In the genomic region with DNA sequence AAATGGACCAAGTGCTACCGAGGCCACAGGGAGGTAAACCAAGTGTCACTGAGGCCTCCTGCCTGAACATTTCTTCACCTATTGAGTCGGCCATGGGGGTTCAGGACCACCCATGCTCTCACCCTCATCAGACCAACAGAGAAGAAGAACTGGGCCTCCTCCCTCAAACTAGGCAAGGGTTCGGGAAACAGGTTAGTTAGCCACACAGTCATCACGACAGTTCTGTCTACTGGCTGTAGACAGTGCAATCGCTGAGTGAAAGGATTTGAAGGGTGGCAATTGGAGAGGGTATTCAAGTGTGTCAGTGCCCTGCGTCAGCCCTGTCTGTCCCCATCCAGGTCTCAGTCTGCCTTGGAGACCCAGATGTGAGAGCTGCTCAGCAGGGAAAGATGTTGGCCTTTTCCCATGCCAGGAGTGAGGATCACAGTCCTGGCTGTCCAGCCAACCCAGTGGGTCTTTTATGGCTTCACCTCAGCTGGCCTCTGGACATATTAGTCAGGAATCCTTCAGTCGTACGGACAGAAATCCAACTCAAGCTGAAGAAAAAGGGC, we compare ENCODE assay signal across 18 cellular contexts. TPM values are rescaled to one million over a fixed set of nuclear protein-coding genes. Genes with fewer than 3 reads are reported as not detected.
"Had no signal": no experiment of that assay in that cellular context is flagged by ENCODE, and none has a peak within 500 bp of the region (broad histone marks: within the 10 kb centered on the region; RNA-seq: fewer than 3 reads in every experiment).

No MANE protein-coding gene starts in this region.

- H3K27ac ChIP-seq: dorsolateral prefrontal cortex, foreskin keratinocyte, ovary had no signal

- H3K36me3 ChIP-seq: ovary had no signal

- H3K4me1 ChIP-seq: foreskin keratinocyte had no signal

- H3K4me3 ChIP-seq: dorsolateral prefrontal cortex, ovary had no signal

- ATAC-seq: foreskin keratinocyte; left colon; left ventricle myocardium superior; naive thymus-derived CD4-positive, alpha-beta T cell; right cardiac atrium had no signal

- DNase-seq: cortex of kidney; dorsolateral prefrontal cortex; effector CD8-positive, alpha-beta T cell; foreskin keratinocyte; immature natural killer cell; left ventricle myocardium superior; mammary epithelial cell; naive thymus-derived CD4-positive, alpha-beta T cell; nephron progenitor cell; ovary; right cardiac atrium; small intestine; stimulated activated CD4-positive, alpha-beta T cell treated with anti-CD3 and anti-CD28 coated beads, Interleukin-2, amount 100 ng/mL, for 48 hours; stimulated activated naive CD4-positive, alpha-beta T cell treated with Interleukin-2 at 50 U/mL for 16 hours had no signal

- H3K9me3 ChIP-seq: ovary had no signal

- FAIRE-seq: small intestine had no signal

- H3K27me3 ChIP-seq: foreskin keratinocyte, ovary had no signal

RNA-seq across cellular contexts. Expression of a gene that starts 19.9 kb away (rescaled TPM):
- total RNA-seq: foreskin keratinocyte; naive thymus-derived CD4-positive, alpha-beta T cell had no signal
- polyA plus RNA-seq: foreskin keratinocyte; immature natural killer cell; mammary epithelial cell; naive thymus-derived CD4-positive, alpha-beta T cell had no signal

RNA-seq across cellular contexts. Expression of a gene that starts 32.7 kb away (rescaled TPM):
- total RNA-seq: epithelial cell of proximal tubule; foreskin keratinocyte; kidney epithelial cell; left colon; left ventricle myocardium superior; naive thymus-derived CD4-positive, alpha-beta T cell; progenitor cell of endocrine pancreas; right cardiac atrium had no signal
- polyA plus RNA-seq: immature natural killer cell; naive thymus-derived CD4-positive, alpha-beta T cell; ovary; small intestine had no signal
